8 cellular contexts compared by ENCODE assay signal in the genomic region with DNA sequence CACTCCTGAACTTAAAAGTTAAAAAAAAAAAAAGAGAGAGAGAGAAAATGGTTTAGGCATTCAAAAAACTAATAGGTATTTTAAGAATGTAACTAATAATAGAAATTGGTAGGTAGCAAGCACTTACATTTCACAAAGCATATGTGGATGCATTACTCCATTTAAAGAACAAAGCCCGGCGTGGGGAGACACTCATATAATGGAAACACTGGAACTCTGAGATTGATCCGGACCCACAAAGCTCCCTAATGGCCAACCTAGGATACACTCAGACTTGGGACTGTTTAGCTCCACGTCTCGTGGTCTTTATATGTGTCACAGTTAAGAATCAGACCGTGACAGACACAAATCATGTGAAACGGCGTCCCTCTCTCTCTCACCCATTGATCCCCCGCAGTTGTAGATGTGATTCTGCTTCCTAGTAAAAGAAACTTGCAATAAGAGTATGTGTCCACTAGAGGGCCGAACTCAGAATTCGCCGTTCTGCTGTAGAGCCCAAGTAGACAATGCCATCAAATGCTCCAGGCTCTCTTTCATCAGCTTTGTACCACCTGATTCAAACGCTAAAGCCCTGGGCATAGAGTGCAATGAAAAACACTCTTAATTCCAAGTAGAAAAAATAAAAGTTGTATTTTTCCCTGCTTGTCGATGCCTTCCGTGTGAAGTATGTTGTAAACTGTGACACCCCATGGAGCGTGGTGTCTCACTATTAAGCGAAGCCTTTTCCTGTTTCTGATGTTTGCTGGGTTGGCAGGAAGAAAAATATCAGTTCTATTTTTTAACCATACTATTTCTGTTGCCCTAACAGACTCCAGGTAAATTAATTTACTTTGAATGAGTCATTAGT.
DNase-seq lines count a peak whose midpoint lies in the region; ATAC-seq lines count a peak whose summit lies in the region.

No MANE protein-coding gene starts in this region.

- H3K27me3 ChIP-seq in GM23248 (replicated peaks; ENCODE audit: insufficient read depth), result 0 out of 2 replicates have a peak, but pooled peaks cover 4% of the 10 kb centered on the region

- no peaks in the 10 kb centered on the region for H3F3A ChIP-seq in GM23248 (ENCODE audit: insufficient read depth)

- no peaks in the 10 kb centered on the region for H3K36me3 ChIP-seq in GM23248 (ENCODE audit: low read depth)

- H3K4me2 ChIP-seq in GM23248 (ENCODE audit: unreplicated experiment), result peak overlapping the region; percentile 57

- DNase-seq in stimulated activated CD4-positive, alpha-beta T cell treated with anti-CD3 and anti-CD28 coated beads, Interleukin-12 subunit alpha, Interleukin-12 subunit beta, amount 100 ng/mL, for 24 hours (ENCODE audit: low read depth in 2 of 2), result peak; percentile 0 to 1
- DNase-seq in stimulated activated CD4-positive, alpha-beta T cell treated with anti-CD3 and anti-CD28 coated beads, Interleukin-4, amount 100 ng/mL, for 4 hours, result no peak
- DNase-seq in GM23248, result peak; percentile 58
- DNase-seq in HuH-7.5 (ENCODE audit: low spot score), result peak; percentile 8
- peak; percentile 31 for DNase-seq in OCI-M2 (lab: John Stamatoyannopoulos, UW; ENCODE audit: unreplicated experiment)
- peak; percentile 11 for DNase-seq in cerebellum (ENCODE audit: low spot score)
- DNase-seq in kidney tubule cell (ENCODE audit: low spot score), result peak; percentile 67
- DNase-seq in stimulated activated naive B cell treated with anti-CD40 and anti-IgM and Interleukin-4, amounts not matched to agents 10 μg/mL and 1 μg/mL and 100 μg/mL, for 72 hours, result peak; percentile 3

- in situ Hi-C loops in GM23248 (cut with MboI), result loop anchor here (25.0 kb wide), 1 partner anchor 1181 kb away; no protein-coding TSS in a partner anchor

- peaks cover 2 to 5% of the 10 kb centered on the region in 2 donors for H3K4me1 Mint-ChIP-seq in stimulated activated naive B cell treated with anti-CD40 and anti-IgM and Interleukin-4, amounts not matched to agents 10 μg/mL and 1 μg/mL and 100 μg/mL, for 72 hours

- H3K4me3 Mint-ChIP-seq in stimulated activated naive B cell treated with anti-CD40 and anti-IgM and Interleukin-4, amounts not matched to agents 10 μg/mL and 1 μg/mL and 100 μg/mL, for 72 hours, result no peak overlapping the region

- no peak overlapping the region for H3K27ac ChIP-seq in GM23248

- no peaks in the 10 kb centered on the region for H3K9me2 ChIP-seq in GM23248 (ENCODE audit: insufficient read depth)

- no peaks in the 10 kb centered on the region for H3K4me1 ChIP-seq in GM23248 (ENCODE audit: insufficient read depth)

- H3K36me3 Mint-ChIP-seq in stimulated activated naive B cell treated with anti-CD40 and anti-IgM and Interleukin-4, amounts not matched to agents 10 μg/mL and 1 μg/mL and 100 μg/mL, for 72 hours, result no peaks in the 10 kb centered on the region

- H3K9me3 Mint-ChIP-seq in stimulated activated naive B cell treated with anti-CD40 and anti-IgM and Interleukin-4, amounts not matched to agents 10 μg/mL and 1 μg/mL and 100 μg/mL, for 72 hours, result no peaks in the 10 kb centered on the region

- no peak overlapping the region for H3K4me3 ChIP-seq in GM23248

- peak overlapping the region; percentile 75 for H2AFZ ChIP-seq in GM23248

- no peaks in the 10 kb centered on the region for H4K20me1 ChIP-seq in GM23248 (ENCODE audit: insufficient read depth)

- no peaks in the 10 kb centered on the region for H3K79me2 ChIP-seq in GM23248 (ENCODE audit: insufficient read depth)

- H3K27ac Mint-ChIP-seq in stimulated activated naive B cell treated with anti-CD40 and anti-IgM and Interleukin-4, amounts not matched to agents 10 μg/mL and 1 μg/mL and 100 μg/mL, for 72 hours, result no peak overlapping the region

- no peak overlapping the region for H3K9ac ChIP-seq in GM23248

- peak; percentile 85 to 88 for ATAC-seq in stimulated activated naive B cell treated with anti-CD40 and anti-IgM and Interleukin-4, amounts not matched to agents 10 μg/mL and 1 μg/mL and 100 μg/mL, for 72 hours (replicated peaks)

- peaks cover 0 to 9% of the 10 kb centered on the region in 2 donors for H3K27me3 Mint-ChIP-seq in stimulated activated naive B cell treated with anti-CD40 and anti-IgM and Interleukin-4, amounts not matched to agents 10 μg/mL and 1 μg/mL and 100 μg/mL, for 72 hours

- WGBS in GM23248 (ENCODE audit: low coverage in 1 of 2, low lambda C conversion rate in 2 of 2, missing lambda C conversion rate in 2 of 2), 2 experiments, result 26 to 31% methylated on average over 17 of the region's 17 CpGs

- no peaks in the 10 kb centered on the region for H3K9me3 ChIP-seq in GM23248 (ENCODE audit: low read depth)

Comparison
In these comparisons a context has a peak if more than half of its experiments do, and no peak if none do; other contexts are left out.
1. DNase-seq: peak in stimulated activated CD4-positive, alpha-beta T cell treated with anti-CD3 and anti-CD28 coated beads, Interleukin-12 subunit alpha, Interleukin-12 subunit beta, amount 100 ng/mL, for 24 hours (2 of 2), GM23248 (single experiment), HuH-7.5 (single experiment), OCI-M2 (single experiment), cerebellum (single experiment), kidney tubule cell (single experiment) and stimulated activated naive B cell treated with anti-CD40 and anti-IgM and Interleukin-4, amounts not matched to agents 10 μg/mL and 1 μg/mL and 100 μg/mL, for 72 hours (single experiment); none in stimulated activated CD4-positive, alpha-beta T cell treated with anti-CD3 and anti-CD28 coated beads, Interleukin-4, amount 100 ng/mL, for 4 hours (0 of 2).